ENCODE assay signal across 1 cellular context in the genomic region with DNA sequence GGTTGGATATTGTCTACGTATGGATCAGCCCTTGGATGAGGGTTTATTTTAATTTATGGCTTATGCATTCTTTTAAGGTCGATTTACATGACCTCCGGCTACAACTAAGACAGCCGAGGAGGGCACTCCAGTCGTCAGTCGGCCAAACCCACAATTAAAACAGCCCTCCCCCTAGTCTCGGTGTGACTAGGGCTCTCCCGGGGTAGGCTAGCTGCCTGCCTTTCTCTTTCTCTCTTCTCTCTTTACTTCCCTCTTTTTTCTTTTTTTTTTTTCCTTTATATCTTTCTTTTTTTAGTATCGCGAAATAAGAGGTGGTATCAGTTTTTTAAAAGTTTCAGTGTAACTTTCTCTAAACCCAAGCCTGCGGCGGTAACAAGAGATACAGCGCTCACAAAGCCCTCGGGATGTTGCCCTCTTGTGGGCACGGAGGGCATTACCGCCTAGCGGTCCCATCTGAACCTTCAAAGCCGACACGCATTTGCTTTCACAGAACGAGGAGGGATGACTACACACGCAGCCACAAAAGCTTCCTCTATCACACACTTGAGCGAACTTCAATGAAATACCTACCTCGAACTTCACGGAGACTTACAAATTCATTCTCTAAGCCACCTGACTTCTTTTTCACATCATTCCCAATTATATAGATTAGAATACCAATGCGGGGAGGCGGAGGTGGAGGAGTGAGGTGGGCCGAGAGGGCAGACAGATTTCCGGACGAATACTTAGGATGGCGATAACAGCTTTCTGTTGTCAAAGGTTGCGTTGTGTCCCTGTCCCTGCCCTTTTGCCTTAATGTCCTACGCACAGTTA.
TF ChIP-seq lines count a peak whose summit lies in the region.

No MANE protein-coding gene starts in this region.

TF ChIP-seq in GM12878, 131 proteins besides CTCF, POLR2A, EP300 and RAD21 (continued from another document):
- TF ChIP-seq ZNF687 (IDR thresholded peaks at IDR 0.05) (no peak), BACH1 (IDR thresholded peaks at IDR 0.05; ENCODE audit: borderline replicate concordance) (no peak), MYB (IDR thresholded peaks at IDR 0.05; ENCODE audit: borderline replicate concordance, low read depth, low read length) (no peak), SIX5 (IDR thresholded peaks at IDR 0.05; ENCODE audit: low read depth, low read length, severe bottlenecking) (no peak), IRF5 (IDR thresholded peaks at IDR 0.05; ENCODE audit: borderline replicate concordance) (no peak), CEBPZ (IDR thresholded peaks at IDR 0.05; ENCODE audit: low read depth, low read length) (no peak), RCOR1 (conservative IDR thresholded peaks at IDR 0.05; ENCODE audit: low read depth, low read length) (no peak), ZBTB4 (CRISPR knock-in tag; IDR thresholded peaks at IDR 0.05) (no peak), SMC3 (IDR thresholded peaks at IDR 0.05; ENCODE audit: borderline replicate concordance, low read length) (peak; percentile 71), PAX8 (IDR thresholded peaks at IDR 0.05) (no peak), RUNX3 (IDR thresholded peaks at IDR 0.05; ENCODE audit: low read length) (peak; percentile 37), CHD4 (IDR thresholded peaks at IDR 0.05) (no peak), YY1 (IDR thresholded peaks at IDR 0.05; ENCODE audit: low read depth, low read length) (0 out of 2 replicates have a peak, but pooled peaks have one; percentile 52), TCF12 (IDR thresholded peaks at IDR 0.05; ENCODE audit: low read depth, low read length) (no peak), STAT3 (IDR thresholded peaks at IDR 0.05; ENCODE audit: low read depth, low read length) (no peak)
